ENCODE assay signal across 12 cellular contexts in the genomic region with DNA sequence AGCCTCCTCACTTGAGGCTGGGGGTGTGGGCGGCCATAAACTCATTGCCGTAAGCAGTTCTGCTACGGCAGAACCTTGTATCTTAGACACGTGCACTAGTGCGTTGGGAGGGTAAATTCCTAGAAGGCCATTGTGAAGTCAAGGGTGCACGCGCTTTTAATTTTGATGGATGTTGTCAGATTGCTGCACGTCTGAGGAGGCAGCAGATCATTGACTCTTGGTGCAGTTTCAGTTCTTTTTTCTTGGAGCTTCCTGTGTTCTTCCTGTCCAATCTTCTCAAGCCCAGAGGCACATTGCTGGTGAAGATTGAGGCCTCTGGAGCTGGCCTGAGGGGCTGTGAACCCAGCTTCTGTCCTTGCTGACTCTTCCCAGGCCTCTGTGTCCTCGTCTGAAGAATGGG. TPM values are rescaled to one million over a fixed set of nuclear protein-coding genes. Genes with fewer than 3 reads are reported as not detected.
DNase-seq lines count a peak whose midpoint lies in the region; ATAC-seq, FAIRE-seq and TF ChIP-seq lines count a peak whose summit lies in the region.
"Not testable (repeated sequence)": the region's sequence is repeated elsewhere in the genome, so short reads cannot be mapped to it uniquely, and the experiment has no call there.
"Had no signal": no experiment of that assay in that cellular context is flagged by ENCODE, and none has a peak within 500 bp of the region (broad histone marks: within the 10 kb centered on the region; RNA-seq: fewer than 3 reads in every experiment).

No MANE protein-coding gene starts in this region.

- FAIRE-seq in GM12892 (lab: Jason Lieb, UNC) (peak; percentile 33), bronchial epithelial cell (lab: Jason Lieb, UNC) (peak; percentile 98)

- not testable (repeated sequence) for DNase-seq in GM12892 (ENCODE audit: insufficient read length); bronchial epithelial cell (ENCODE audit: low read depth); stimulated activated naive B cell treated with anti-CD40 and anti-IgM and Interleukin-4, amounts not matched to agents 10 μg/mL and 1 μg/mL and 100 μg/mL, for 72 hours
- peak; percentile 13 for DNase-seq in MV-4-11 (lab: John Stamatoyannopoulos, UW)
- DNase-seq in cardiac septum (ENCODE audit: low spot score), result peak; percentile 12
- peak; percentile 34 for DNase-seq in nephron progenitor cell

- H3K4me3 Mint-ChIP-seq in nephron progenitor cell; stimulated activated naive B cell treated with anti-CD40 and anti-IgM and Interleukin-4, amounts not matched to agents 10 μg/mL and 1 μg/mL and 100 μg/mL, for 72 hours: not testable (repeated sequence)

- not testable (repeated sequence) for H3K27me3 ChIP-seq in bronchial epithelial cell (ENCODE audit: control insufficient read depth, insufficient read depth, low read length)

- peaks cover 60% of the 10 kb centered on the region for H3K4me1 Mint-ChIP-seq in nephron progenitor cell
- H3K4me1 Mint-ChIP-seq in stimulated activated naive B cell treated with anti-CD40 and anti-IgM and Interleukin-4, amounts not matched to agents 10 μg/mL and 1 μg/mL and 100 μg/mL, for 72 hours, result not testable (repeated sequence)

- H3K36me3 ChIP-seq in bronchial epithelial cell (ENCODE audit: control insufficient read depth, insufficient read depth, low read length), result not testable (repeated sequence)

- ATAC-seq in stimulated activated naive B cell treated with anti-CD40 and anti-IgM and Interleukin-4, amounts not matched to agents 10 μg/mL and 1 μg/mL and 100 μg/mL, for 72 hours (replicated peaks), result peak; percentile 52 to 68

- not testable (repeated sequence) for H3K4me3 ChIP-seq in bronchial epithelial cell (ENCODE audit: low read depth, low read length)

- H3K27ac Mint-ChIP-seq in nephron progenitor cell; stimulated activated naive B cell treated with anti-CD40 and anti-IgM and Interleukin-4, amounts not matched to agents 10 μg/mL and 1 μg/mL and 100 μg/mL, for 72 hours: not testable (repeated sequence)

- peaks cover 29% of the 10 kb centered on the region for H3K27me3 Mint-ChIP-seq in nephron progenitor cell (ENCODE audit: low read depth, poor library complexity)
- H3K27me3 Mint-ChIP-seq in stimulated activated naive B cell treated with anti-CD40 and anti-IgM and Interleukin-4, amounts not matched to agents 10 μg/mL and 1 μg/mL and 100 μg/mL, for 72 hours, result peaks cover 21 to 25% of the 10 kb centered on the region in 2 donors

- intact Hi-C loops in cardiac septum (cut with DNase I), result not testable (repeated sequence)

- not testable (repeated sequence) for H3K36me3 Mint-ChIP-seq in nephron progenitor cell (ENCODE audit: low read depth); stimulated activated naive B cell treated with anti-CD40 and anti-IgM and Interleukin-4, amounts not matched to agents 10 μg/mL and 1 μg/mL and 100 μg/mL, for 72 hours

- H3K9me3 Mint-ChIP-seq in nephron progenitor cell; stimulated activated naive B cell treated with anti-CD40 and anti-IgM and Interleukin-4, amounts not matched to agents 10 μg/mL and 1 μg/mL and 100 μg/mL, for 72 hours: not testable (repeated sequence)

- TF ChIP-seq CTCF in bronchial epithelial cell (IDR thresholded peaks at IDR 0.05; ENCODE audit: insufficient read depth, low read length, severe bottlenecking); nephron progenitor cell (IDR thresholded peaks at IDR 0.05): not testable (repeated sequence)

- not testable (repeated sequence) for TF ChIP-seq POLR2A in GM12892 (IDR thresholded peaks at IDR 0.05; ENCODE audit: low read depth, low read length)

RNA-seq across cellular contexts. Expression of a gene that starts 58.4 kb away (rescaled TPM):
- not detected for polyA plus RNA-seq in GM12892 (2012; ENCODE audit: missing spikeins)
- total RNA-seq in bronchial epithelial cell (not detected in 2 replicates), cardiac septum (not detected)
- total RNA-seq: A172, A673, HFFc6 had no signal
- polyA plus RNA-seq: BJ; CD14-positive monocyte; CD8-positive, alpha-beta memory T cell had no signal
